8 cellular contexts compared by ENCODE assay signal in the genomic region with DNA sequence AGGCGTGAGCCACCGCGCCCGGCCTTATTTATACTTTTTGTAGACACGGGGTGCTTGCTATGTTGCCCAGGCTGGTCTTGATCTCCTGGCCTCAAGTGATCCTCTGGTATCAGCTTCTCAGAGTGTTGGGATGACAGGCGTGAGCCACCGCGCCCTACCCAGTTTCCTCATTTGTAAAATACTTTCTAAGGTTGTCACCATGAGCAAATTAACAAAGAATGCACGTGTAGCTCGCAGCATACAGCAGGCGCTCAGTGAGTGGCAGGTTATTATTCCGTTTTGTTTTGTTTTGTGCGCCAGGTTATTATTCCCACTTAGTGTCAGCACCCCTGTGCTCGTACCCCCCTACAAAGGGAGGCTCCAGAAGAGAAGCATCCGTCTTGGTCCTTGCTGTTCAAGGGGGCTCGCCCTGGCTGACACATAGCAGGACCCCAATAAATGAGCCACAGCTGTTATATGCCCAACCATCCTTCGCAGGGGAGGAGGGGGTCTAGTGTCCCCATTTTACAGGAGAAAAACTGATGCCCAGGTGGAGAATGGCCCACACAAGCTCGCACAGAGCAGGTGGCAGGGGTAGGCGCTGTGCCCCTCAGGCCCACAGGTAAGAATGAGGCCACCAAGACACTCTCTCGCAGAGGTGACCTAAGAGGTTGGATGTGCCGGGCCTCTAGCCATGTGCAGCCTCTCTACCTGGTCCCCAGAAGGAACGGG. TPM values are rescaled to one million over a fixed set of nuclear protein-coding genes. Genes with fewer than 3 reads are reported as not detected.
DNase-seq lines count a peak whose midpoint lies in the region; ATAC-seq and TF ChIP-seq lines count a peak whose summit lies in the region.

No MANE protein-coding gene starts in this region.

- peak overlapping the region; percentile 85 for H2AK5ac ChIP-seq in IMR-90 (ENCODE audit: low read depth, low read length)

- H3K4me3 ChIP-seq in Caco-2 (ENCODE audit: low read depth, low read length) (peak overlapping the region; percentile 87), IMR-90 (ENCODE audit: insufficient read depth, low read depth, low read length) (peak overlapping the region; percentile 30; the same call in 1 of the 2 replicates), mammary epithelial cell (replicated peaks in 1 of 3; ENCODE audit: insufficient read depth in 1 of 3, low read depth in 2 of 3, low read length in 3 of 3) (peak overlapping the region in 2 of 3 experiments; percentile 93 to 95)

- H3K36me3 ChIP-seq in Caco-2 (ENCODE audit: control insufficient read depth, insufficient read depth, low read length) = peaks cover 1% of the 10 kb centered on the region; the same call in 1 of the 2 replicates
- H3K36me3 ChIP-seq in IMR-90 (ENCODE audit: control insufficient read depth, insufficient read depth, low read length) = peaks cover 34% of the 10 kb centered on the region
- peaks cover 10% of the 10 kb centered on the region for H3K36me3 ChIP-seq in mammary epithelial cell (ENCODE audit: insufficient read depth, low read length)

- H3K23ac ChIP-seq in IMR-90 (ENCODE audit: low read depth, low read length) = no peak overlapping the region

- TF ChIP-seq CTCF in Caco-2 (IDR thresholded peaks at IDR 0.05; ENCODE audit: insufficient read depth in 1 of 2, low read depth in 1 of 2, low read length in 1 of 2, severe bottlenecking in 1 of 2, unreplicated experiment in 1 of 2) (no peak), IMR-90 (conservative IDR thresholded peaks at IDR 0.05; ENCODE audit: low read depth, low read length) (no peak), mammary epithelial cell (conservative IDR thresholded peaks at IDR 0.05 in 1 of 2, IDR thresholded peaks at IDR 0.05 in 1 of 2; ENCODE audit: extremely low read depth in 1 of 2, insufficient read depth in 1 of 2, low read depth in 1 of 2, low read length in 2 of 2) (no peak)

- peak overlapping the region; percentile 56 for H4K91ac ChIP-seq in IMR-90 (ENCODE audit: insufficient read depth, low read depth, low read length)

- BruUV-seq in Caco-2 (replicated peaks; lab: Mats Ljungman, UMichigan) (no TSS peak), IMR-90 (replicated peaks; lab: Mats Ljungman, UMichigan) (no TSS peak), mammary epithelial cell (replicated peaks; lab: Mats Ljungman, UMichigan) (TSS peak; percentile 3)

- H3K4ac ChIP-seq in IMR-90 (ENCODE audit: low read depth, low read length) = peak overlapping the region; percentile 65; the same call in 1 of the 2 replicates

- no peak overlapping the region for H3K56ac ChIP-seq in IMR-90 (ENCODE audit: extremely low read depth, insufficient read depth, low read length)

- DNase-seq in Caco-2 = peak; percentile 45 to 73
- peak; percentile 20 for DNase-seq in IMR-90
- peak; percentile 54 for DNase-seq in mammary epithelial cell
- peak; percentile 48 for DNase-seq in myocyte (ENCODE audit: low read depth)
- no peak for DNase-seq in activated CD4-positive, CD25-positive, alpha-beta regulatory T cell (lab: John Stamatoyannopoulos, UW)
- no peak for DNase-seq in NCI-H2227 treated with DMSO at 0.1 percent for 48 hours (lab: John Stamatoyannopoulos, UW)

- peaks cover 40% of the 10 kb centered on the region for H3K36me3 Mint-ChIP-seq in Caco-2 (ENCODE audit: insufficient read depth, unreplicated experiment)

- no peaks in the 10 kb centered on the region for H3K27me3 ChIP-seq in Caco-2 (replicated peaks; ENCODE audit: control insufficient read depth, insufficient read depth, low read length)
- H3K27me3 ChIP-seq in IMR-90 (ENCODE audit: control insufficient read depth, insufficient read depth, low read length) = no peaks in the 10 kb centered on the region
- H3K27me3 ChIP-seq in mammary epithelial cell (ENCODE audit: insufficient read depth, low read length) = no peaks in the 10 kb centered on the region

- H3K27me3 Mint-ChIP-seq in Caco-2 (ENCODE audit: insufficient read depth, unreplicated experiment) = no peaks in the 10 kb centered on the region

- H4K20me1 ChIP-seq in IMR-90 (ENCODE audit: insufficient read depth, low read length) (peaks cover 25% of the 10 kb centered on the region), mammary epithelial cell (ENCODE audit: insufficient read depth, low read length) (no peaks in the 10 kb centered on the region)

- peaks cover 12% of the 10 kb centered on the region; the same call in 1 of the 2 replicates for H3K9me1 ChIP-seq in IMR-90 (ENCODE audit: insufficient read depth, low read length)

- H3K9ac ChIP-seq in IMR-90 (ENCODE audit: low read depth, low read length) (no peak overlapping the region), mammary epithelial cell (ENCODE audit: insufficient read depth, low read length) (peak overlapping the region; percentile 34)

- peak overlapping the region; percentile 80 for H3K4me3 Mint-ChIP-seq in Caco-2 (ENCODE audit: unreplicated experiment)

- peak overlapping the region; percentile 24 to 91; a peak in 2 of 4 replicates for H4K8ac ChIP-seq in IMR-90 (ENCODE audit: low read depth in 2 of 2, low read length in 2 of 2)

- TF ChIP-seq POLR2A in IMR-90 (IDR thresholded peaks at IDR 0.05; ENCODE audit: low read depth, low read length) = no peak

- WGBS in IMR-90 (ENCODE audit: extremely low coverage in 2 of 2, insufficient read length in 1 of 2), 2 experiments = 56% methylated on average over 11 of the region's 22 CpGs; no CpG with 5 or more reads in 1 of the 2 experiments
- 41% methylated on average over 20 of the region's 22 CpGs for WGBS in mammary epithelial cell (ENCODE audit: low coverage, missing lambda C conversion rate)

- H3K27ac Mint-ChIP-seq in Caco-2 (ENCODE audit: unreplicated experiment) = peak overlapping the region; percentile 96

- H3K27ac ChIP-seq in IMR-90 (ENCODE audit: insufficient read depth, low read length) (peak overlapping the region; percentile 36; the same call in 1 of the 2 replicates), mammary epithelial cell (ENCODE audit: insufficient read depth, low read depth, low read length) (peak overlapping the region; percentile 51)

- no peak overlapping the region for H3K14ac ChIP-seq in IMR-90 (replicated peaks; ENCODE audit: low read depth, low read length)

- no peak overlapping the region for H3K18ac ChIP-seq in IMR-90 (ENCODE audit: low read depth, low read length)

- POLR2A ChIA-PET in Caco-2 (lab: Charles Lee) = no interaction called here
- POLR2A ChIA-PET in IMR-90 (lab: Charles Lee; ENCODE audit: unreplicated experiment) = no interaction called here

- H4K5ac ChIP-seq in IMR-90 (ENCODE audit: low read depth, low read length) = peak overlapping the region; percentile 72; the same call in 1 of the 2 replicates

- H2BK20ac ChIP-seq in IMR-90 (ENCODE audit: low read depth, low read length) = no peak overlapping the region

- peaks cover 65% of the 10 kb centered on the region for H3K79me2 ChIP-seq in mammary epithelial cell (ENCODE audit: insufficient read depth, low read length)

- CTCF ChIA-PET in Caco-2 (lab: Charles Lee) (no interaction called here), IMR-90 (lab: Yijun Ruan, JAX) (interaction anchor here (0.6 kb wide), 1 partner anchor 9 kb away, joined by 7 read pairs; no protein-coding TSS in a partner anchor), mammary epithelial cell (lab: Charles Lee; ENCODE audit: low non-redundant PET) (interaction anchor here (0.6 kb wide), 1 partner anchor 118 kb away, joined by 6 read pairs; a partner anchor contains a TSS)

- H2BK5ac ChIP-seq in IMR-90 (ENCODE audit: low read depth, low read length, poor library complexity, severe bottlenecking) = peak overlapping the region; percentile 66

- H2AK9ac ChIP-seq in IMR-90 (replicated peaks; ENCODE audit: low read depth, low read length, poor library complexity) = peak overlapping the region; percentile 80

- TF ChIP-seq RAD21 in IMR-90 (IDR thresholded peaks at IDR 0.05; ENCODE audit: low read length) = no peak

- no peak overlapping the region for H2BK15ac ChIP-seq in IMR-90 (ENCODE audit: low read depth, low read length)

- peak overlapping the region; percentile 44; the same call in 1 of the 2 replicates for H2BK120ac ChIP-seq in IMR-90 (ENCODE audit: low read depth, low read length)

- ATAC-seq in IMR-90 (ENCODE audit: low read depth) (no peak), GM18520 (IDR thresholded peaks at IDR 0.05; ENCODE audit: unreplicated experiment) (no peak), GM18519 (IDR thresholded peaks at IDR 0.05; ENCODE audit: low FRiP score, unreplicated experiment) (no peak)

- H3K4me1 ChIP-seq in Caco-2 = peaks cover 31% of the 10 kb centered on the region
- peaks cover 18% of the 10 kb centered on the region for H3K4me1 ChIP-seq in IMR-90 (ENCODE audit: control insufficient read depth, insufficient read depth, low read length)
- H3K4me1 ChIP-seq in mammary epithelial cell (ENCODE audit: insufficient read depth, low read length) = peaks cover 43% of the 10 kb centered on the region

- peaks cover 4% of the 10 kb centered on the region for H3K4me1 Mint-ChIP-seq in Caco-2 (ENCODE audit: low read depth, unreplicated experiment)

- H3K9me3 ChIP-seq in Caco-2 (no peaks in the 10 kb centered on the region), IMR-90 (ENCODE audit: control insufficient read depth, insufficient read depth, low read length) (no peaks in the 10 kb centered on the region), mammary epithelial cell (replicated peaks; ENCODE audit: insufficient read depth, low read length) (no peaks in the 10 kb centered on the region)

- H3K9me3 Mint-ChIP-seq in Caco-2 (ENCODE audit: unreplicated experiment) = no peaks in the 10 kb centered on the region

- intact Hi-C loops in Caco-2 (cut with micrococcal nuclease; ENCODE audit: unreplicated experiment) (loop anchor here (1.0 to 5.0 kb wide), 2 partner anchors 56 to 77 kb away; a partner anchor contains a TSS), IMR-90 (cut with micrococcal nuclease) (loop anchor here (2.0 kb wide), 1 partner anchor 35 kb away; a partner anchor contains a TSS), mammary epithelial cell (cut with micrococcal nuclease) (no loop called here)

- peaks cover 27 to 79% of the 10 kb centered on the region in 2 experiments for H3K79me1 ChIP-seq in IMR-90 (ENCODE audit: low read depth in 1 of 2, low read length in 2 of 2)

- dilution Hi-C loops in IMR-90 (cut with HindIII; ENCODE audit: low sequenced_read_pairs, unreplicated experiment) = no loop called here
- dilution Hi-C loops in mammary epithelial cell (cut with HindIII; ENCODE audit: low sequenced_read_pairs) = no loop called here

- H3K4me2 ChIP-seq in IMR-90 (ENCODE audit: low read depth, low read length) (peak overlapping the region; percentile 91), mammary epithelial cell (ENCODE audit: insufficient read depth, low read depth, low read length) (peak overlapping the region; percentile 88)

- in situ Hi-C loops in IMR-90 (cut with MboI; ENCODE audit: low sequenced_read_pairs) (no loop called here), mammary epithelial cell (cut with MboI; ENCODE audit: low sequenced_read_pairs in 2 of 2) (no loop called here)

- H2AFZ ChIP-seq in IMR-90 (replicated peaks; ENCODE audit: low read length, poor library complexity) = peak overlapping the region; percentile 95
- H2AFZ ChIP-seq in mammary epithelial cell (ENCODE audit: low read depth, low read length) = peak overlapping the region; percentile 98

RNA-seq across cellular contexts. Expression of a gene that starts 0.7 kb away (rescaled TPM):
- total RNA-seq in Caco-2 (2022) (22.3 and 22.8 TPM in 2 replicates), IMR-90 (2012; rRNA removed) (9.1 and 12.2 TPM in 2 replicates), mammary epithelial cell (10 to 100 TPM; 11.9 to 56.3 TPM), myocyte (38.0 and 50.5 TPM in 2 replicates)
- polyA plus RNA-seq in IMR-90 (2012; rRNA removed) (20.7 and 26.6 TPM in 2 replicates), mammary epithelial cell (7.7 TPM)
- polyA plus RNA-seq in IMR-90 (2012; cell fraction: cytosol; rRNA removed) = 17.9 and 19.8 TPM in 2 replicates
- 32.6 and 84.0 TPM in 2 replicates for polyA plus RNA-seq in IMR-90 (2012; cell fraction: nucleus; rRNA removed; ENCODE audit: low replicate concordance)
- polyA minus RNA-seq in mammary epithelial cell = 27.9 TPM
- polyA plus RNA-seq in myocyte (2012) = 18.2 TPM

RNA-seq across cellular contexts. Expression of a gene that starts 1.2 kb away (rescaled TPM):
- total RNA-seq in Caco-2 (2022) (343 and 392 TPM in 2 replicates), IMR-90 (2012; rRNA removed) (258 and 263 TPM in 2 replicates), mammary epithelial cell (100 to 1,000 TPM; 301 to 439 TPM), myocyte (497 and 558 TPM in 2 replicates)
- polyA plus RNA-seq in IMR-90 (2012; rRNA removed) (290 and 321 TPM in 2 replicates), mammary epithelial cell (412 TPM)
- 217 and 243 TPM in 2 replicates for polyA plus RNA-seq in IMR-90 (2012; cell fraction: cytosol; rRNA removed)
- polyA plus RNA-seq in IMR-90 (2012; cell fraction: nucleus; rRNA removed; ENCODE audit: low replicate concordance) = 740 and 1,400 TPM in 2 replicates
- polyA minus RNA-seq in mammary epithelial cell = 417 TPM
- polyA plus RNA-seq in myocyte (2012) = 342 TPM

RNA-seq across cellular contexts. Expression of a gene that starts 34.3 kb away (rescaled TPM):
- 39.5 and 41.3 TPM in 2 replicates for total RNA-seq in Caco-2 (2022)
- total RNA-seq in IMR-90 (2012; rRNA removed) = 34.2 and 40.1 TPM in 2 replicates
- 52.9 and 57.9 TPM in 2 replicates for polyA plus RNA-seq in IMR-90 (2012; rRNA removed)
- 29.8 and 72.4 TPM in 2 replicates for polyA plus RNA-seq in IMR-90 (2012; cell fraction: cytosol; rRNA removed)
- polyA plus RNA-seq in IMR-90 (2012; cell fraction: nucleus; rRNA removed; ENCODE audit: low replicate concordance) = 53.9 and 145 TPM in 2 replicates
- 10 to 100 TPM; 35.2 to 50.0 TPM for total RNA-seq in mammary epithelial cell
- polyA plus RNA-seq in mammary epithelial cell = 37.6 TPM
- polyA minus RNA-seq in mammary epithelial cell = 20.3 TPM
- total RNA-seq in myocyte = 23.0 and 31.2 TPM in 2 replicates
- polyA plus RNA-seq in myocyte (2012) = 31.5 TPM

RNA-seq across cellular contexts. Expression of a gene that starts 55.0 kb away (rescaled TPM):
- total RNA-seq in Caco-2 (2022) (73.7 and 81.1 TPM in 2 replicates), IMR-90 (2012; rRNA removed) (21.3 and 25.6 TPM in 2 replicates), mammary epithelial cell (10 to 100 TPM; 27.2 to 36.4 TPM), myocyte (33.0 and 35.8 TPM in 2 replicates)
- polyA plus RNA-seq in IMR-90 (2012; rRNA removed) (12.4 and 13.4 TPM in 2 replicates), mammary epithelial cell (15.2 TPM)
- 6.9 and 11.3 TPM in 2 replicates for polyA plus RNA-seq in IMR-90 (2012; cell fraction: cytosol; rRNA removed)
- 27.6 and 28.4 TPM in 2 replicates for polyA plus RNA-seq in IMR-90 (2012; cell fraction: nucleus; rRNA removed; ENCODE audit: low replicate concordance)
- 71.6 TPM for polyA minus RNA-seq in mammary epithelial cell
- 19.0 TPM for polyA plus RNA-seq in myocyte (2012)

RNA-seq across cellular contexts. Expression of a gene that starts 55.3 kb away (rescaled TPM):
- 28.4 TPM in 2 replicates for total RNA-seq in Caco-2 (2022)
- total RNA-seq in IMR-90 (2012; rRNA removed) = 10.6 and 10.9 TPM in 2 replicates
- 7.1 and 7.2 TPM in 2 replicates for polyA plus RNA-seq in IMR-90 (2012; rRNA removed)
- 2.8 and 3.8 TPM in 2 replicates for polyA plus RNA-seq in IMR-90 (2012; cell fraction: cytosol; rRNA removed)
- 6.9 and 10.3 TPM in 2 replicates for polyA plus RNA-seq in IMR-90 (2012; cell fraction: nucleus; rRNA removed; ENCODE audit: low replicate concordance)
- 10 to 100 TPM; 15.2 to 21.5 TPM for total RNA-seq in mammary epithelial cell
- 9.7 TPM for polyA plus RNA-seq in mammary epithelial cell
- polyA minus RNA-seq in mammary epithelial cell = 31.2 TPM
- 10.8 and 11.2 TPM in 2 replicates for total RNA-seq in myocyte
- polyA plus RNA-seq in myocyte (2012) = 8.6 TPM

Comparison
In these comparisons a context has a peak if more than half of its experiments do, and no peak if none do; other contexts are left out.
1. DNase-seq: peak in Caco-2 (2 of 2), IMR-90 (single experiment), mammary epithelial cell (single experiment) and myocyte (single experiment); none in activated CD4-positive, CD25-positive, alpha-beta regulatory T cell (0 of 4) and NCI-H2227 treated with DMSO at 0.1 percent for 48 hours (single experiment).
2. H3K4me3 ChIP-seq: peak in every context shown above with its lines; median percentile 94 in mammary epithelial cell; 87 in Caco-2; 30 in IMR-90.